ENCODE assay signal across 2 cellular contexts in the genomic region with DNA sequence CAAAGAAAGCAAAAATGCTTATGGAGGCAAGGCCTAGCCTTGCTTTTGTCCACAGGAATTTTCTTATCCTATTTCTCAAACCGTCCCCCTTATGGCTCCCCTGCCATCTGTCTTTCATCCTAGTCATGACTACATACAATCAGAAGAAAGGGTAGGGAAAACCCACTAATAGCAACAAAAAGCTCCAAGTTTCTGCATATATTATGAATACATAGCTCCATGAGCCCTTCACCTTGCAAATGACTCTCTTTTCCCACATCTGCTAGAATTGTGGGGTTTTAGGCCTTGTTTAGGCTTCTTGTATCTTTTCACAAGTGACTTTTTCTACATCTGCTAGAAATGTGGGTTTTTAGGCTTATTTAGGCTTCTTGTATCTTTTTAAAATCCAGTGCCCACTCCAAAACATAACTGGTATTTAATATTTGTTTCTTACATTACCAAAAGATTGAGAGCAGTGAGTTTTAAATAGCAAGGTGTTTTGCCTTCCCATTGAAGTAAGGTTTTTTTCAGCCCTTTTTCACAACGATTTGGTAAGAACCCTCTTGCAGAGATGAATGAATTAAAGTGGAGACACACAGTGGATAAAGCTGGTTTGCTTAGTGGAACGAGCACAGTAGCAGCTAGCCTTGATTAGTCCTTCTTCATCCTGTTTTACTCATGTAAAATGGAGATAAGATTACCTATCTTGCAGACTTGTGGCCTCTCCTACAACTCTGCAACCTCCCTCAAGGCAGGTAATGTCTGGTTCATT.
TF ChIP-seq lines count a peak whose summit lies in the region.

No MANE protein-coding gene starts in this region.

TF ChIP-seq in HepG2, 621 proteins besides CTCF, POLR2A, EP300 and RAD21 (continues in another document):
- no peak for TF ChIP-seq SRSF9 (IDR thresholded peaks at IDR 0.05; ENCODE audit: borderline replicate concordance, insufficient read depth, low read depth, low read length, poor library complexity, severe bottlenecking)
- no peak for TF ChIP-seq ZKSCAN5 (CRISPR knock-in tag; IDR thresholded peaks at IDR 0.05)
- no peak for TF ChIP-seq MTF2 (CRISPR knock-in tag; IDR thresholded peaks at IDR 0.05; ENCODE audit: borderline replicate concordance)
- TF ChIP-seq NFYC (CRISPR knock-in tag; IDR thresholded peaks at IDR 0.05), result no peak
- TF ChIP-seq ZNF614 (CRISPR knock-in tag; IDR thresholded peaks at IDR 0.05; ENCODE audit: borderline replicate concordance), result no peak
- TF ChIP-seq, protein P1, sequence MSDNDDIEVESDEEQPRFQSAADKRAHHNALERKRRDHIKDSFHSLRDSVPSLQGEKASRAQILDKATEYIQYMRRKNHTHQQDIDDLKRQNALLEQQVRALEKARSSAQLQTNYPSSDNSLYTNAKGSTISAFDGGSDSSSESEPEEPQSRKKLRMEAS (IDR thresholded peaks at IDR 0.05), result no peak
- TF ChIP-seq RBFOX2 (IDR thresholded peaks at IDR 0.05; ENCODE audit: low read depth, low read length), result peak; percentile 82
- TF ChIP-seq, protein P2, sequence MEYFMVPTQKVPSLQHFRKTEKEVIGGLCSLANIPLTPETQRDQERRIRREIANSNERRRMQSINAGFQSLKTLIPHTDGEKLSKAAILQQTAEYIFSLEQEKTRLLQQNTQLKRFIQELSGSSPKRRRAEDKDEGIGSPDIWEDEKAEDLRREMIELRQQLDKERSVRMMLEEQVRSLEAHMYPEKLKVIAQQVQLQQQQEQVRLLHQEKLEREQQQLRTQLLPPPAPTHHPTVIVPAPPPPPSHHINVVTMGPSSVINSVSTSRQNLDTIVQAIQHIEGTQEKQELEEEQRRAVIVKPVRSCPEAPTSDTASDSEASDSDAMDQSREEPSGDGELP (IDR thresholded peaks at IDR 0.05; ENCODE audit: borderline replicate concordance, low read depth), result no peak
- no peak for TF ChIP-seq ZNF335 (CRISPR knock-in tag; IDR thresholded peaks at IDR 0.05)
- TF ChIP-seq KLF12 (CRISPR knock-in tag; IDR thresholded peaks at IDR 0.05; ENCODE audit: borderline replicate concordance), result no peak
- no peak for TF ChIP-seq ZNF484 (CRISPR knock-in tag; IDR thresholded peaks at IDR 0.05; ENCODE audit: borderline replicate concordance, low read depth)
- no peak for TF ChIP-seq PRPF4 (IDR thresholded peaks at IDR 0.05; ENCODE audit: low read depth, low read length, poor library complexity, severe bottlenecking)
- no peak for TF ChIP-seq ZNF501 (CRISPR knock-in tag; IDR thresholded peaks at IDR 0.05)
- TF ChIP-seq KLF11 (CRISPR knock-in tag; IDR thresholded peaks at IDR 0.05), result no peak
- TF ChIP-seq POLR2AphosphoS2 (IDR thresholded peaks at IDR 0.05; ENCODE audit: low read depth, low read length), result peak; percentile 40; the same call in 1 of the 2 replicates
- no peak for TF ChIP-seq ZNF234 (CRISPR knock-in tag; conservative IDR thresholded peaks at IDR 0.05)
- TF ChIP-seq AGO2 (optimal IDR thresholded peaks at IDR 0.05; ENCODE audit: low read depth, low read length), result peak; percentile 2
- TF ChIP-seq RARG (CRISPR knock-in tag; IDR thresholded peaks at IDR 0.05; ENCODE audit: low read depth), result no peak
- TF ChIP-seq, protein P3, sequence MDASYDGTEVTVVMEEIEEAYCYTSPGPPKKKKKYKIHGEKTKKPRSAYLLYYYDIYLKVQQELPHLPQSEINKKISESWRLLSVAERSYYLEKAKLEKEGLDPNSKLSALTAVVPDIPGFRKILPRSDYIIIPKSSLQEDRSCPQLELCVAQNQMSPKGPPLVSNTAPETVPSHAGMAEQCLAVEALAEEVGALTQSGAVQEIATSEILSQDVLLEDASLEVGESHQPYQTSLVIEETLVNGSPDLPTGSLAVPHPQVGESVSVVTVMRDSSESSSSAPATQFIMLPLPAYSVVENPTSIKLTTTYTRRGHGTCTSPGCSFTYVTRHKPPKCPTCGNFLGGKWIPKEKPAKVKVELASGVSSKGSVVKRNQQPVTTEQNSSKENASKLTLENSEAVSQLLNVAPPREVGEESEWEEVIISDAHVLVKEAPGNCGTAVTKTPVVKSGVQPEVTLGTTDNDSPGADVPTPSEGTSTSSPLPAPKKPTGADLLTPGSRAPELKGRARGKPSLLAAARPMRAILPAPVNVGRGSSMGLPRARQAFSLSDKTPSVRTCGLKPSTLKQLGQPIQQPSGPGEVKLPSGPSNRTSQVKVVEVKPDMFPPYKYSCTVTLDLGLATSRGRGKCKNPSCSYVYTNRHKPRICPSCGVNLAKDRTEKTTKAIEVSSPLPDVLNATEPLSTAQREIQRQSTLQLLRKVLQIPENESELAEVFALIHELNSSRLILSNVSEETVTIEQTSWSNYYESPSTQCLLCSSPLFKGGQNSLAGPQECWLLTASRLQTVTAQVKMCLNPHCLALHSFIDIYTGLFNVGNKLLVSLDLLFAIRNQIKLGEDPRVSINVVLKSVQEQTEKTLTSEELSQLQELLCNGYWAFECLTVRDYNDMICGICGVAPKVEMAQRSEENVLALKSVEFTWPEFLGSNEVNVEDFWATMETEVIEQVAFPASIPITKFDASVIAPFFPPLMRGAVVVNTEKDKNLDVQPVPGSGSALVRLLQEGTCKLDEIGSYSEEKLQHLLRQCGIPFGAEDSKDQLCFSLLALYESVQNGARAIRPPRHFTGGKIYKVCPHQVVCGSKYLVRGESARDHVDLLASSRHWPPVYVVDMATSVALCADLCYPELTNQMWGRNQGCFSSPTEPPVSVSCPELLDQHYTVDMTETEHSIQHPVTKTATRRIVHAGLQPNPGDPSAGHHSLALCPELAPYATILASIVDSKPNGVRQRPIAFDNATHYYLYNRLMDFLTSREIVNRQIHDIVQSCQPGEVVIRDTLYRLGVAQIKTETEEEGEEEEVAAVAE (CRISPR knock-in tag; IDR thresholded peaks at IDR 0.05; ENCODE audit: borderline replicate concordance), result no peak
- no peak for TF ChIP-seq POLR2G (IDR thresholded peaks at IDR 0.05; ENCODE audit: low read depth, low read length)
- no peak for TF ChIP-seq ZNF879 (CRISPR knock-in tag; IDR thresholded peaks at IDR 0.05)
- TF ChIP-seq, protein P4, sequence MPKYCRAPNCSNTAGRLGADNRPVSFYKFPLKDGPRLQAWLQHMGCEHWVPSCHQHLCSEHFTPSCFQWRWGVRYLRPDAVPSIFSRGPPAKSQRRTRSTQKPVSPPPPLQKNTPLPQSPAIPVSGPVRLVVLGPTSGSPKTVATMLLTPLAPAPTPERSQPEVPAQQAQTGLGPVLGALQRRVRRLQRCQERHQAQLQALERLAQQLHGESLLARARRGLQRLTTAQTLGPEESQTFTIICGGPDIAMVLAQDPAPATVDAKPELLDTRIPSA (CRISPR knock-in tag; IDR thresholded peaks at IDR 0.05; ENCODE audit: borderline replicate concordance), result no peak
- no peak for TF ChIP-seq ZNF660 (CRISPR knock-in tag; IDR thresholded peaks at IDR 0.05; ENCODE audit: borderline replicate concordance, low read depth)
- no peak for TF ChIP-seq HOXA5 (CRISPR knock-in tag; IDR thresholded peaks at IDR 0.05)
- TF ChIP-seq ZNF12 (CRISPR knock-in tag; IDR thresholded peaks at IDR 0.05), result no peak
- no peak for TF ChIP-seq ETV5 (CRISPR knock-in tag; IDR thresholded peaks at IDR 0.05; ENCODE audit: borderline replicate concordance)
- 0 out of 2 replicates have a peak, but pooled peaks have one; percentile 31 for TF ChIP-seq ZC3H13 (CRISPR knock-in tag; IDR thresholded peaks at IDR 0.05)
- no peak for TF ChIP-seq ZNF761 (CRISPR knock-in tag; conservative IDR thresholded peaks at IDR 0.05)
- TF ChIP-seq ZNF331 (CRISPR knock-in tag; IDR thresholded peaks at IDR 0.05), result no peak
- TF ChIP-seq NONO (IDR thresholded peaks at IDR 0.05), result no peak
- no peak for TF ChIP-seq NONO (CRISPR knock-in tag; conservative IDR thresholded peaks at IDR 0.05)

TF ChIP-seq in GM12878, 131 proteins besides CTCF, POLR2A, EP300 and RAD21:
- TF ChIP-seq, protein P5, sequence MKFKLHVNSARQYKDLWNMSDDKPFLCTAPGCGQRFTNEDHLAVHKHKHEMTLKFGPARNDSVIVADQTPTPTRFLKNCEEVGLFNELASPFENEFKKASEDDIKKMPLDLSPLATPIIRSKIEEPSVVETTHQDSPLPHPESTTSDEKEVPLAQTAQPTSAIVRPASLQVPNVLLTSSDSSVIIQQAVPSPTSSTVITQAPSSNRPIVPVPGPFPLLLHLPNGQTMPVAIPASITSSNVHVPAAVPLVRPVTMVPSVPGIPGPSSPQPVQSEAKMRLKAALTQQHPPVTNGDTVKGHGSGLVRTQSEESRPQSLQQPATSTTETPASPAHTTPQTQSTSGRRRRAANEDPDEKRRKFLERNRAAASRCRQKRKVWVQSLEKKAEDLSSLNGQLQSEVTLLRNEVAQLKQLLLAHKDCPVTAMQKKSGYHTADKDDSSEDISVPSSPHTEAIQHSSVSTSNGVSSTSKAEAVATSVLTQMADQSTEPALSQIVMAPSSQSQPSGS (IDR thresholded peaks at IDR 0.05; ENCODE audit: low read length), result no peak
- TF ChIP-seq POLR2AphosphoS5 (IDR thresholded peaks at IDR 0.05; ENCODE audit: low read length) (0 out of 2 replicates have a peak, but pooled peaks have one; percentile 13), HDAC2 (IDR thresholded peaks at IDR 0.05) (no peak), TAF1 (IDR thresholded peaks at IDR 0.05; ENCODE audit: borderline replicate concordance, low read depth, low read length) (no peak), TBL1XR1 (IDR thresholded peaks at IDR 0.05; ENCODE audit: low read depth, low read length) (no peak)
- TF ChIP-seq, protein P6, sequence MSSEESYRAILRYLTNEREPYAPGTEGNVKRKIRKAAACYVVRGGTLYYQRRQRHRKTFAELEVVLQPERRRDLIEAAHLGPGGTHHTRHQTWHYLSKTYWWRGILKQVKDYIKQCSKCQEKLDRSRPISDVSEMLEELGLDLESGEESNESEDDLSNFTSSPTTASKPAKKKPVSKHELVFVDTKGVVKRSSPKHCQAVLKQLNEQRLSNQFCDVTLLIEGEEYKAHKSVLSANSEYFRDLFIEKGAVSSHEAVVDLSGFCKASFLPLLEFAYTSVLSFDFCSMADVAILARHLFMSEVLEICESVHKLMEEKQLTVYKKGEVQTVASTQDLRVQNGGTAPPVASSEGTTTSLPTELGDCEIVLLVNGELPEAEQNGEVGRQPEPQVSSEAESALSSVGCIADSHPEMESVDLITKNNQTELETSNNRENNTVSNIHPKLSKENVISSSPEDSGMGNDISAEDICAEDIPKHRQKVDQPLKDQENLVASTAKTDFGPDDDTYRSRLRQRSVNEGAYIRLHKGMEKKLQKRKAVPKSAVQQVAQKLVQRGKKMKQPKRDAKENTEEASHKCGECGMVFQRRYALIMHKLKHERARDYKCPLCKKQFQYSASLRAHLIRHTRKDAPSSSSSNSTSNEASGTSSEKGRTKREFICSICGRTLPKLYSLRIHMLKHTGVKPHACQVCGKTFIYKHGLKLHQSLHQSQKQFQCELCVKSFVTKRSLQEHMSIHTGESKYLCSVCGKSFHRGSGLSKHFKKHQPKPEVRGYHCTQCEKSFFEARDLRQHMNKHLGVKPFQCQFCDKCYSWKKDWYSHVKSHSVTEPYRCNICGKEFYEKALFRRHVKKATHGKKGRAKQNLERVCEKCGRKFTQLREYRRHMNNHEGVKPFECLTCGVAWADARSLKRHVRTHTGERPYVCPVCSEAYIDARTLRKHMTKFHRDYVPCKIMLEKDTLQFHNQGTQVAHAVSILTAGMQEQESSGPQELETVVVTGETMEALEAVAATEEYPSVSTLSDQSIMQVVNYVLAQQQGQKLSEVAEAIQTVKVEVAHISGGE (CRISPR knock-in tag; IDR thresholded peaks at IDR 0.05), result 0 out of 2 replicates have a peak, but pooled peaks have one; percentile 5
- TF ChIP-seq, protein P7, sequence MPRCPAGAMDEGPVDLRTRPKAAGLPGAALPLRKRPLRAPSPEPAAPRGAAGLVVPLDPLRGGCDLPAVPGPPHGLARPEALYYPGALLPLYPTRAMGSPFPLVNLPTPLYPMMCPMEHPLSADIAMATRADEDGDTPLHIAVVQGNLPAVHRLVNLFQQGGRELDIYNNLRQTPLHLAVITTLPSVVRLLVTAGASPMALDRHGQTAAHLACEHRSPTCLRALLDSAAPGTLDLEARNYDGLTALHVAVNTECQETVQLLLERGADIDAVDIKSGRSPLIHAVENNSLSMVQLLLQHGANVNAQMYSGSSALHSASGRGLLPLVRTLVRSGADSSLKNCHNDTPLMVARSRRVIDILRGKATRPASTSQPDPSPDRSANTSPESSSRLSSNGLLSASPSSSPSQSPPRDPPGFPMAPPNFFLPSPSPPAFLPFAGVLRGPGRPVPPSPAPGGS (IDR thresholded peaks at IDR 0.05; ENCODE audit: borderline replicate concordance, insufficient read depth, low read depth, low read length, poor library complexity, severe bottlenecking), result no peak
